Comparison of ENCODE assay signal across 9 cellular contexts in genomic region chr14:99736600-99737371, GRCh38. TPM values are rescaled to one million over a fixed set of nuclear protein-coding genes. Genes with fewer than 3 reads are reported as not detected.
DNase-seq lines count a peak whose midpoint lies in the region; ATAC-seq and TF ChIP-seq lines count a peak whose summit lies in the region.
"Had no signal": no experiment of that assay in that cellular context is flagged by ENCODE, and none has a peak within 500 bp of the region (broad histone marks: within the 10 kb centered on the region; RNA-seq: fewer than 3 reads in every experiment).

No MANE protein-coding gene starts in this region.

- intact Hi-C loops in right lobe of liver (cut with DNase I) = no loop called here

- no peaks in the 10 kb centered on the region for H3K36me3 Mint-ChIP-seq in endodermal cell (ENCODE audit: low read depth)

- peak; percentile 38 for DNase-seq in NCI-H2227 (lab: John Stamatoyannopoulos, UW; ENCODE audit: unreplicated experiment)
- DNase-seq in right lobe of liver = peak in 2 of 3 donors; percentile 15 to 59
- DNase-seq in thoracic aorta (ENCODE audit: low spot score) = no peak
- no peak for DNase-seq in endodermal cell
- DNase-seq in activated CD8-positive, alpha-beta memory T cell treated with anti-CD3 and anti-CD28 coated beads, Interleukin-2, amount 50 U/mL, for 48 hours = no peak

- no peak for TF ChIP-seq CTCF in right lobe of liver (IDR thresholded peaks at IDR 0.05)
- no peak for TF ChIP-seq CTCF in thoracic aorta (IDR thresholded peaks at IDR 0.05)
- TF ChIP-seq CTCF in endodermal cell (conservative IDR thresholded peaks at IDR 0.05) = no peak

- no peak for TF ChIP-seq POLR2A in right lobe of liver (IDR thresholded peaks at IDR 0.05)

- H3K9me3 Mint-ChIP-seq in endodermal cell = no peaks in the 10 kb centered on the region
- H3K9me3 Mint-ChIP-seq: T-helper 2 cell treated with Interferon-gamma antibody and Interleukin-4, amounts not matched to agents 5 μg/mL and 100 μg/mL, for 36 hours had no signal

- ATAC-seq in right lobe of liver (peak; percentile 19 to 48 (median 38)), thoracic aorta (ENCODE audit: insufficient number of reproducible peaks, low FRiP score, low read depth) (no peak), GM18502 (IDR thresholded peaks at IDR 0.05; ENCODE audit: poor library complexity, unreplicated experiment) (no peak), HG02973 (IDR thresholded peaks at IDR 0.05; ENCODE audit: unreplicated experiment) (no peak)

- H3K4me3 ChIP-seq in right lobe of liver (peak overlapping the region in 1 of 3 donors; percentile 41), thoracic aorta (peak overlapping the region; percentile 81), endodermal cell (ENCODE audit: low read length) (no peak overlapping the region)

- no peak overlapping the region for H3K27ac Mint-ChIP-seq in endodermal cell
- H3K27ac Mint-ChIP-seq: T-helper 2 cell treated with Interferon-gamma antibody and Interleukin-4, amounts not matched to agents 5 μg/mL and 100 μg/mL, for 36 hours had no signal

- 34% methylated on average over 6 of the region's 10 CpGs for WGBS in right lobe of liver (ENCODE audit: insufficient coverage, low coverage, low lambda C conversion rate, missing lambda C conversion rate)
- 86 to 91% methylated on average over 8 to 10 of the region's 10 CpGs for WGBS in endodermal cell (ENCODE audit: insufficient coverage in 1 of 2, insufficient read length in 1 of 2), 2 experiments

- H3K9me3 ChIP-seq in right lobe of liver (no peaks in the 10 kb centered on the region), thoracic aorta (no peaks in the 10 kb centered on the region), endodermal cell (ENCODE audit: control insufficient read depth, low read length) (no peaks in the 10 kb centered on the region)

- no peaks in the 10 kb centered on the region for H3K4me1 Mint-ChIP-seq in endodermal cell

- H3K4me1 ChIP-seq in right lobe of liver (no peaks in the 10 kb centered on the region), thoracic aorta (ENCODE audit: control insufficient read depth in 1 of 2, low read depth in 2 of 2) (peaks cover 4 to 32% of the 10 kb centered on the region in 2 donors), endodermal cell (ENCODE audit: control insufficient read depth, insufficient read depth, low read length) (no peaks in the 10 kb centered on the region)

- H3K36me3 ChIP-seq in right lobe of liver = no peaks in the 10 kb centered on the region
- no peaks in the 10 kb centered on the region for H3K36me3 ChIP-seq in thoracic aorta
- no peaks in the 10 kb centered on the region for H3K36me3 ChIP-seq in endodermal cell (ENCODE audit: control insufficient read depth, insufficient read depth, low read length)

- H3K27ac ChIP-seq in cingulate gyrus (ENCODE audit: low read depth, low read length) (peak overlapping the region; percentile 23), right lobe of liver (no peak overlapping the region), thoracic aorta (peak overlapping the region; percentile 38 to 62), endodermal cell (ENCODE audit: low read depth, low read length) (no peak overlapping the region)

- H3K27me3 Mint-ChIP-seq in endodermal cell (ENCODE audit: insufficient read depth) = peaks cover 10% of the 10 kb centered on the region

- H3K4me3 Mint-ChIP-seq in endodermal cell = no peak overlapping the region
- H3K4me3 Mint-ChIP-seq: T-helper 2 cell treated with Interferon-gamma antibody and Interleukin-4, amounts not matched to agents 5 μg/mL and 100 μg/mL, for 36 hours had no signal

- H3K27me3 ChIP-seq in right lobe of liver (no peaks in the 10 kb centered on the region), thoracic aorta (replicated peaks; ENCODE audit: insufficient read depth) (no peaks in the 10 kb centered on the region), endodermal cell (ENCODE audit: control insufficient read depth, insufficient read depth, low read length, poor library complexity, severe bottlenecking) (no peaks in the 10 kb centered on the region)

- no peak overlapping the region for H3K9ac ChIP-seq in endodermal cell (ENCODE audit: extremely low read depth, low read length, poor library complexity, severe bottlenecking)

RNA-seq across cellular contexts. Expression of gene CYP46A1, which starts 52.7 kb away (rescaled TPM):
- total RNA-seq in right lobe of liver (1 to 10 TPM in 1 of 6 experiments, under 1 TPM in 4, not detected in 1; 0.06 to 1.6 (median 0.42) TPM), thoracic aorta (1 to 10 TPM in 1 of 2 donors, under 1 TPM in 1; 0.68 to 1.3 TPM), endodermal cell (under 1 TPM; 0.55 to 0.57 TPM)
- polyA plus RNA-seq in endodermal cell (2013, experiment 1 of 2) = 4.1 TPM
- polyA plus RNA-seq in endodermal cell (2013, experiment 2 of 2) = 4.8 TPM

RNA-seq across cellular contexts. Expression of gene EML1, which starts 56.4 kb away (rescaled TPM):
- total RNA-seq in right lobe of liver (1 to 10 TPM; 3.3 to 6.8 (median 4.5) TPM), thoracic aorta (10 to 100 TPM; 55.1 to 66.5 TPM), endodermal cell (10 to 100 TPM; 25.0 to 31.4 TPM)
- polyA plus RNA-seq in endodermal cell (2013, experiment 1 of 2) = 39.1 TPM
- 38.7 TPM for polyA plus RNA-seq in endodermal cell (2013, experiment 2 of 2)

Comparison
In these comparisons a context has a peak if more than half of its experiments do, and no peak if none do; other contexts are left out.
1. DNase-seq: peak in NCI-H2227 (single experiment) and right lobe of liver (2 of 3); none in thoracic aorta (single experiment), endodermal cell (single experiment) and activated CD8-positive, alpha-beta memory T cell treated with anti-CD3 and anti-CD28 coated beads, Interleukin-2, amount 50 U/mL, for 48 hours (single experiment).
2. H3K27ac ChIP-seq: peak in cingulate gyrus (single experiment) and thoracic aorta (2 of 2); none in right lobe of liver (0 of 3) and endodermal cell (single experiment).
3. ATAC-seq: peak in right lobe of liver (4 of 4); none in thoracic aorta (single experiment), GM18502 (single experiment) and HG02973 (single experiment).